Comparison of ENCODE assay signal across 8 cellular contexts in genomic region chr3:196274585-196274984, GRCh38. TPM values are rescaled to one million over a fixed set of nuclear protein-coding genes. Genes with fewer than 3 reads are reported as not detected.
DNase-seq lines count a peak whose midpoint lies in the region; ATAC-seq and TF ChIP-seq lines count a peak whose summit lies in the region.

No MANE protein-coding gene starts in this region.

- no peaks in the 10 kb centered on the region for H3K36me3 ChIP-seq in CD8-positive, alpha-beta T cell (ENCODE audit: insufficient read depth, low read length)
- H3K36me3 ChIP-seq in transverse colon: peaks cover 0 to 6% (median 2%) of the 10 kb centered on the region in 4 donors
- H3K36me3 ChIP-seq in gastrocnemius medialis: peaks cover 0 to 4% of the 10 kb centered on the region in 2 donors

- H3K36me3 Mint-ChIP-seq in CD8-positive, alpha-beta T cell: peaks cover 31% of the 10 kb centered on the region

- peaks cover 13% of the 10 kb centered on the region for H3K4me1 ChIP-seq in CD8-positive, alpha-beta T cell (ENCODE audit: insufficient read depth, low read length)
- H3K4me1 ChIP-seq in transverse colon (peaks cover 3 to 20% (median 8%) of the 10 kb centered on the region in 4 donors), gastrocnemius medialis (peaks cover 21 to 33% of the 10 kb centered on the region in 2 donors)

- peak; percentile 11 to 58 (median 42) for DNase-seq in CD8-positive, alpha-beta T cell
- peak; percentile 64 for DNase-seq in M059J (ENCODE audit: low read depth)
- DNase-seq in activated T-helper 9 cell treated with anti-CD3 and anti-CD28 coated beads, Interleukin-2, amount 50 U/mL, for 16 hours (ENCODE audit: low read depth): peak; percentile 35
- peak; percentile 53 to 59 for DNase-seq in stimulated activated CD4-positive, alpha-beta T cell treated with anti-CD3 and anti-CD28 coated beads, Interleukin-15, amount 100 ng/mL, for 48 hours (ENCODE audit: low read depth in 2 of 2)
- DNase-seq in transverse colon: no peak
- no peak for DNase-seq in ACHN
- DNase-seq in gastrocnemius medialis: no peak

- no peaks in the 10 kb centered on the region for H3K27me3 Mint-ChIP-seq in CD8-positive, alpha-beta T cell (ENCODE audit: low read depth)

- peaks cover 27% of the 10 kb centered on the region for H3K4me1 Mint-ChIP-seq in CD8-positive, alpha-beta T cell (ENCODE audit: low read depth)

- ATAC-seq in CD8-positive, alpha-beta T cell: peak; percentile 96
- peak; percentile 75 for ATAC-seq in GM21528 (IDR thresholded peaks at IDR 0.05; ENCODE audit: low FRiP score, unreplicated experiment)
- no peak for ATAC-seq in gastrocnemius medialis

- POLR2A ChIA-PET in CD8-positive, alpha-beta T cell (lab: Charles Lee): no interaction called here

- no peaks in the 10 kb centered on the region for H3K9me3 Mint-ChIP-seq in CD8-positive, alpha-beta T cell

- 83% methylated on average over 5 of the region's 5 CpGs; no CpG with 5 or more reads in 1 of the 2 donors for WGBS in transverse colon (ENCODE audit: low coverage in 1 of 2), 2 donors

- H3K9me3 ChIP-seq in CD8-positive, alpha-beta T cell (ENCODE audit: low read length): no peaks in the 10 kb centered on the region
- H3K9me3 ChIP-seq in transverse colon (no peaks in the 10 kb centered on the region), gastrocnemius medialis (no peaks in the 10 kb centered on the region)

- in situ Hi-C loops in transverse colon (cut with MboI; ENCODE audit: low pct_ligation_motif_present in 1 of 4, low pct_unique_long_range_greater_than_20kb in 1 of 4, low sequenced_read_pairs in 3 of 4): loop anchor here in 2 of 4 donors (25.0 kb wide), 1 partner anchor 238 kb away; the partner anchor contains the start of genes RNF168 (in 2 of the 2) and SMCO1 (in 2 of the 2)
- in situ Hi-C loops in ACHN (cut with HindIII; ENCODE audit: low pct_ligation_motif_present, low pct_unique_long_range_greater_than_20kb, low sequenced_read_pairs): no loop called here
- in situ Hi-C loops in gastrocnemius medialis (cut with MboI; ENCODE audit: low sequenced_read_pairs in 4 of 4): no loop called here

- peak overlapping the region; percentile 43 for H3K27ac ChIP-seq in CD8-positive, alpha-beta T cell (ENCODE audit: low read depth, low read length)
- H3K27ac ChIP-seq in transverse colon (peak overlapping the region in 2 of 4 donors; percentile 4 to 18), gastrocnemius medialis (peak overlapping the region in 2 of 4 donors; percentile 13 to 80)

- peak overlapping the region; percentile 72 for H3K4me3 Mint-ChIP-seq in CD8-positive, alpha-beta T cell

- no peaks in the 10 kb centered on the region for H3K27me3 ChIP-seq in CD8-positive, alpha-beta T cell (ENCODE audit: insufficient read depth, low read length)
- H3K27me3 ChIP-seq in transverse colon (no peaks in the 10 kb centered on the region), gastrocnemius medialis (no peaks in the 10 kb centered on the region)

- no peak for TF ChIP-seq POLR2A in transverse colon (IDR thresholded peaks at IDR 0.05)
- no peak for TF ChIP-seq POLR2A in gastrocnemius medialis (IDR thresholded peaks at IDR 0.05)

- TF ChIP-seq CTCF in CD8-positive, alpha-beta T cell (IDR thresholded peaks at IDR 0.05): no peak
- TF ChIP-seq CTCF in transverse colon (IDR thresholded peaks at IDR 0.05) (no peak), gastrocnemius medialis (IDR thresholded peaks at IDR 0.05 in 4 of 5, conservative IDR thresholded peaks at IDR 0.05 in 1 of 5) (no peak)

- TF ChIP-seq EP300 in transverse colon (IDR thresholded peaks at IDR 0.05; ENCODE audit: low read depth): no peak

- CTCF ChIA-PET in CD8-positive, alpha-beta T cell (lab: Charles Lee): no interaction called here

- H3K27ac Mint-ChIP-seq in CD8-positive, alpha-beta T cell: peak overlapping the region; percentile 93

- intact Hi-C loops in CD8-positive, alpha-beta T cell (cut with DNase I, micrococcal nuclease): no loop called here
- intact Hi-C loops in transverse colon (cut with DNase I; ENCODE audit: low total_unique reads): no loop called here
- intact Hi-C loops in gastrocnemius medialis (cut with DNase I; ENCODE audit: low total_unique reads): no loop called here

- H3K4me3 ChIP-seq in CD8-positive, alpha-beta T cell (ENCODE audit: low read depth, low read length): no peak overlapping the region
- no peak overlapping the region for H3K4me3 ChIP-seq in transverse colon
- no peak overlapping the region for H3K4me3 ChIP-seq in gastrocnemius medialis

RNA-seq across cellular contexts. Expression of gene PCYT1A, which starts 12.9 kb away (rescaled TPM):
- 10 to 100 TPM; 47.9 to 48.8 TPM for total RNA-seq in CD8-positive, alpha-beta T cell
- 67.1 and 83.8 TPM in 2 replicates for total RNA-seq in M059J (2014; rRNA removed; shearing (Covaris generic))
- total RNA-seq in transverse colon: 100 to 1,000 TPM in 1 of 4 donors, 10 to 100 TPM in 3; 50.1 to 104 (median 76.2) TPM
- total RNA-seq in gastrocnemius medialis: 100 to 1,000 TPM in 2 of 4 donors, 10 to 100 TPM in 2; 90.5 to 123 (median 99.0) TPM

RNA-seq across cellular contexts. Expression of gene DYNLT2B, which starts 43.5 kb away (rescaled TPM):
- 1 to 10 TPM; 1.1 to 3.0 TPM for total RNA-seq in CD8-positive, alpha-beta T cell
- 29.1 and 31.0 TPM in 2 replicates for total RNA-seq in M059J (2014; rRNA removed; shearing (Covaris generic))
- 1 to 10 TPM in 3 of 4 donors, not detected in 1; 2.4 to 4.4 (median 3.7) TPM for total RNA-seq in transverse colon
- total RNA-seq in gastrocnemius medialis: 1 to 10 TPM in 2 of 4 donors, not detected in 2; 2.3 to 3.3 TPM

RNA-seq across cellular contexts. Expression of gene SLC51A, which starts 58.3 kb away (rescaled TPM):
- not detected for total RNA-seq in CD8-positive, alpha-beta T cell
- not detected in 2 replicates for total RNA-seq in M059J (2014; rRNA removed; shearing (Covaris generic))
- 100 to 1,000 TPM in 1 of 4 donors, 10 to 100 TPM in 2, 1 to 10 TPM in 1; 7.2 to 123 (median 40.5) TPM for total RNA-seq in transverse colon
- 1 to 10 TPM in 1 of 4 donors, under 1 TPM in 1, not detected in 2; 0.39 to 1.4 TPM for total RNA-seq in gastrocnemius medialis

Comparison
In these comparisons a context has a peak if more than half of its experiments do, and no peak if none do; other contexts are left out.
1. ATAC-seq: peak in CD8-positive, alpha-beta T cell (single experiment) and GM21528 (single experiment); none in gastrocnemius medialis (0 of 2).
2. DNase-seq: peak in CD8-positive, alpha-beta T cell (7 of 7), M059J (single experiment), activated T-helper 9 cell treated with anti-CD3 and anti-CD28 coated beads, Interleukin-2, amount 50 U/mL, for 16 hours (single experiment) and stimulated activated CD4-positive, alpha-beta T cell treated with anti-CD3 and anti-CD28 coated beads, Interleukin-15, amount 100 ng/mL, for 48 hours (2 of 2); none in transverse colon (single experiment), ACHN (single experiment) and gastrocnemius medialis (0 of 2).